28 cellular contexts compared by ENCODE assay signal in the genomic region with DNA sequence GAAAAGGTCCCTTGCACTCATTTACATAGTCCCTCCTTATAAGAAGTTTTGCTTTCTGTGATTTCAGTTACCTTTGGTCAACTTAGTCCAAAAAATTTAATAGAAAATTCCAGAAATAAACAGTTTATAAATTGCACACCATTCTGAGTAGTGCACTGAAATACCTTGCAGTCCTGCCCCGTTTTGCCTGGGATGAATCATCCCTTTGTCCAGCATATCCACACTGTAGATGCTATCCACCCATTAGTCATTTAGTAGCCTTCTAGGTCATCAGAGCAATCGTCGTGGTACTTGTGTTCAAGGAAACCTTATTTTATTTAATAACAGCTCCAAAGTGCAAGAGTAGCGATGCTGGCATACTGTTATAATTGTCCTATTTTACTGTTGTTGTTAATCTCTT. TPM values are rescaled to one million over a fixed set of nuclear protein-coding genes. Genes with fewer than 3 reads are reported as not detected.
DNase-seq lines count a peak whose midpoint lies in the region; ATAC-seq, FAIRE-seq and TF ChIP-seq lines count a peak whose summit lies in the region.
"Had no signal": no experiment of that assay in that cellular context is flagged by ENCODE, and none has a peak within 500 bp of the region (broad histone marks: within the 10 kb centered on the region; RNA-seq: fewer than 3 reads in every experiment).

No MANE protein-coding gene starts in this region.

- H3K9me3 ChIP-seq in HEK293 (ENCODE audit: control insufficient read depth, insufficient read depth, low read depth, low read length) (no peaks in the 10 kb centered on the region), T-helper 17 cell (ENCODE audit: control insufficient read depth, low read length, poor library complexity, severe bottlenecking) (no peaks in the 10 kb centered on the region), vagina (no peaks in the 10 kb centered on the region)
- H3K9me3 ChIP-seq: left ventricle myocardium inferior, pancreas, spleen had no signal

- no peak for FAIRE-seq in HTR-8/SVneo (lab: Jason Lieb, UNC)
- FAIRE-seq: A204.1, colon, GM12892, pancreas had no signal

- H3K36me3 ChIP-seq in HEK293 (ENCODE audit: control insufficient read depth in 2 of 2, insufficient read depth in 1 of 2, low read length in 2 of 2): no peaks in the 10 kb centered on the region
- H3K36me3 ChIP-seq in vagina: no peaks in the 10 kb centered on the region
- H3K36me3 ChIP-seq: left ventricle myocardium inferior, neural progenitor cell, pancreas had no signal

- intact Hi-C loops in vagina (cut with DNase I): no loop called here

- H3K27ac ChIP-seq in HEK293 (ENCODE audit: extremely low read depth, low read depth, low read length) (no peak overlapping the region), coronary artery (no peak overlapping the region), vagina (no peak overlapping the region)
- H3K27ac ChIP-seq: left ventricle myocardium inferior, neural progenitor cell had no signal

- no peak overlapping the region for H3K4me3 Mint-ChIP-seq in T-helper 17 cell
- H3K4me3 Mint-ChIP-seq: activated naive CD8-positive, alpha-beta T cell; CD4-positive, CD25-positive, alpha-beta regulatory T cell; H9; neural progenitor cell had no signal

- no peaks in the 10 kb centered on the region for H3K27me3 ChIP-seq in vagina
- H3K27me3 ChIP-seq: neural progenitor cell, pancreas, spleen had no signal

- H3K36me3 Mint-ChIP-seq in T-helper 17 cell (ENCODE audit: low read depth): no peaks in the 10 kb centered on the region
- H3K36me3 Mint-ChIP-seq: CD4-positive, CD25-positive, alpha-beta regulatory T cell had no signal

- no peaks in the 10 kb centered on the region for H3K27me3 Mint-ChIP-seq in T-helper 17 cell
- H3K27me3 Mint-ChIP-seq: activated naive CD8-positive, alpha-beta T cell; CD4-positive, CD25-positive, alpha-beta regulatory T cell had no signal

- H3K4me1 Mint-ChIP-seq in T-helper 17 cell: peaks cover 35% of the 10 kb centered on the region

- TF ChIP-seq CTCF in HEK293 (tag by site-specific recombination; IDR thresholded peaks at IDR 0.05): no peak
- no peak for TF ChIP-seq CTCF in coronary artery (IDR thresholded peaks at IDR 0.05)
- no peak for TF ChIP-seq CTCF in vagina (IDR thresholded peaks at IDR 0.05)

- H3K27ac Mint-ChIP-seq in T-helper 17 cell: peak overlapping the region; percentile 92
- H3K27ac Mint-ChIP-seq: neural progenitor cell had no signal

- CTCF ChIA-PET in HEK293 (lab: Yijun Ruan, JAX): no interaction called here

- H3K4me1 ChIP-seq in HEK293 (ENCODE audit: control insufficient read depth, insufficient read depth, low read length): peaks cover 12% of the 10 kb centered on the region; the same call in 1 of the 2 replicates
- peaks cover 33% of the 10 kb centered on the region for H3K4me1 ChIP-seq in vagina

- DNase-seq in A172 (ENCODE audit: low spot score) (peak; percentile 25), T-helper 17 cell (no peak), iris pigment epithelial cell (ENCODE audit: low read depth) (peak; percentile 22), HTR-8/SVneo (ENCODE audit: insufficient read length, low spot score) (no peak), coronary artery (ENCODE audit: low spot score) (no peak), vagina (ENCODE audit: extremely low spot score in 2 of 2) (no peak), NCI-H1417 (lab: John Stamatoyannopoulos, UW) (no peak)
- DNase-seq: AML-193; anterior cingulate cortex; effector CD8-positive, alpha-beta T cell; H9; head of caudate nucleus; islet precursor cell; left ventricle myocardium inferior; NCI-H1105; NCI-H2029; NCI-H526; NK-92 treated with Interleukin-12 subunit alpha and Interleukin-12 subunit beta, amount 100 ng/mL, for 24 hours; pancreas; Right ventricle myocardium superior; spleen had no signal

- no peak for ATAC-seq in T-helper 17 cell

- TF ChIP-seq POLR2A in vagina (IDR thresholded peaks at IDR 0.05): no peak

- H3K4me3 ChIP-seq in HEK293 (ENCODE audit: low read depth, low read length): no peak overlapping the region
- H3K4me3 ChIP-seq in coronary artery: no peak overlapping the region
- no peak overlapping the region for H3K4me3 ChIP-seq in vagina
- H3K4me3 ChIP-seq: left ventricle myocardium inferior, neural progenitor cell, pancreas, spleen had no signal

- POLR2A ChIA-PET in HEK293 (lab: Yijun Ruan, JAX): no interaction called here

TF ChIP-seq in HEK293, 187 proteins besides CTCF, POLR2A, EP300 and RAD21:
- TF ChIP-seq ZNF121 (tag by site-specific recombination; IDR thresholded peaks at IDR 0.05) (peak; percentile 42; the same call in 1 of the 2 replicates), HOXD13 (CRISPR knock-in tag; IDR thresholded peaks at IDR 0.05; ENCODE audit: borderline replicate concordance) (no peak), ZNF366 (tag by site-specific recombination; conservative IDR thresholded peaks at IDR 0.05) (0 out of 2 replicates have a peak, but pooled peaks have one; percentile 11)

RNA-seq across cellular contexts. Expression of a gene that starts 38.0 kb away (rescaled TPM):
- total RNA-seq in A172 (2014; rRNA removed; shearing (Covaris generic)): 34.4 and 41.7 TPM in 2 replicates
- total RNA-seq in T-helper 17 cell (10 to 100 TPM; 23.3 to 31.3 TPM), vagina (22.6 TPM)

RNA-seq across cellular contexts. Expression of a gene that starts 38.4 kb away (rescaled TPM):
- 15.9 and 19.4 TPM in 2 replicates for total RNA-seq in A172 (2014; rRNA removed; shearing (Covaris generic))
- total RNA-seq in T-helper 17 cell (10 to 100 TPM; 29.8 to 35.9 TPM), vagina (11.5 TPM)

RNA-seq across cellular contexts. Expression of a gene that starts 46.0 kb away (rescaled TPM):
- 43.6 and 57.8 TPM in 2 replicates for total RNA-seq in A172 (2014; rRNA removed; shearing (Covaris generic))
- 10 to 100 TPM; 13.5 to 17.2 TPM for total RNA-seq in T-helper 17 cell
- 26.3 TPM for total RNA-seq in vagina

Comparison
In these comparisons a context has a peak if more than half of its experiments do, and no peak if none do; other contexts are left out.
1. DNase-seq: peak in A172 (single experiment) and iris pigment epithelial cell (single experiment); none in T-helper 17 cell (0 of 3), HTR-8/SVneo (single experiment), coronary artery (single experiment), vagina (0 of 2) and NCI-H1417 (0 of 3).